ENCODE assay signal across 35 cellular contexts in genomic region chr7:84803979-84804378, GRCh38.
"Had no signal": no experiment of that assay in that cellular context is flagged by ENCODE, and none has a peak within 500 bp of the region (broad histone marks: within the 10 kb centered on the region; RNA-seq: fewer than 3 reads in every experiment).

No MANE protein-coding gene starts in this region.

- H3K4me3 Mint-ChIP-seq: activated B cell treated with CpG ODN at 0.5 μM for 24 hours; activated CD4-positive, alpha-beta memory T cell treated with anti-CD3 and anti-CD28 coated beads for 36 hours; activated CD4-positive, alpha-beta T cell treated with anti-CD3 and anti-CD28 coated beads, Interleukin-2, amount 10 ng/mL, durations not matched to agents 24 days and 14 days; activated CD8-positive, alpha-beta T cell treated with anti-CD3 and anti-CD28 coated beads for 36 hours; activated naive CD4-positive, alpha-beta T cell treated with anti-CD3 and anti-CD28 coated beads for 36 hours; activated naive CD8-positive, alpha-beta T cell treated with anti-CD3 and anti-CD28 coated beads for 36 hours; activated T-cell treated with anti-CD3 and anti-CD28 coated beads, Interleukin-2, amount 50 U/mL, for 4 hours; activated T-cell treated with anti-CD3 and anti-CD28 coated beads, Interleukin-2, amount 50 U/mL, for 72 hours; activated T-helper 1 cell treated with anti-CD3 and anti-CD28 coated beads, Interleukin-12 subunit alpha, Interleukin-12 subunit beta, Interleukin-2, Interleukin-4 antibody, amounts not matched to agents 30 ng/mL and 10 ng/mL and 1 ng/mL, durations not matched to agents 14 hours and 24 hours and 36 hours; activated T-helper 17 cell treated with anti-CD3 and anti-CD28 coated beads, Interleukin-2, amount 50 U/mL, for 72 hours; brain; central memory CD8-positive, alpha-beta T cell; T-helper 1 cell treated with Interleukin-12 subunit alpha and Interleukin-12 subunit beta and Interleukin-4 antibody, amounts not matched to agents 30 μg/mL and 1 μg/mL, for 36 hours; T-helper 2 cell treated with Interferon-gamma antibody and Interleukin-4, amounts not matched to agents 5 μg/mL and 100 μg/mL, for 36 hours had no signal

- ATAC-seq: activated CD8-positive, alpha-beta T cell treated with anti-CD3 and anti-CD28 coated beads for 36 hours; activated naive CD4-positive, alpha-beta T cell treated with anti-CD3 and anti-CD28 coated beads, Interleukin-2, amount 50 U/mL, for 72 hours; activated T-cell treated with anti-CD3 and anti-CD28 coated beads, Interleukin-2, amount 50 U/mL, for 4 hours; activated T-cell treated with anti-CD3 and anti-CD28 coated beads, Interleukin-2, amount 50 U/mL, for 72 hours; activated T-helper 17 cell treated with anti-CD3 and anti-CD28 coated beads, Interleukin-2, amount 50 U/mL, for 72 hours had no signal

- H3K9me3 ChIP-seq: adrenal gland, ascending aorta had no signal

- H3K4me1 ChIP-seq: adrenal gland had no signal

- H3K36me3 ChIP-seq: adrenal gland, ascending aorta, cardiac muscle cell had no signal

- H3K27me3 ChIP-seq: adrenal gland, ascending aorta, cardiac muscle cell had no signal

- H3K9me3 Mint-ChIP-seq: activated CD4-positive, alpha-beta T cell treated with anti-CD3 and anti-CD28 coated beads, Interleukin-2, amount 10 ng/mL, durations not matched to agents 24 days and 14 days; activated CD8-positive, alpha-beta T cell treated with anti-CD3 and anti-CD28 coated beads for 36 hours; activated naive CD8-positive, alpha-beta T cell treated with anti-CD3 and anti-CD28 coated beads for 36 hours; activated T-cell treated with anti-CD3 and anti-CD28 coated beads, Interleukin-2, amount 50 U/mL, for 4 hours; activated T-helper 1 cell treated with anti-CD3 and anti-CD28 coated beads, Interleukin-12 subunit alpha, Interleukin-12 subunit beta, Interleukin-2, Interleukin-4 antibody, amounts not matched to agents 30 ng/mL and 10 ng/mL and 1 ng/mL, durations not matched to agents 14 hours and 24 hours and 36 hours; T-helper 1 cell treated with Interleukin-12 subunit alpha and Interleukin-12 subunit beta and Interleukin-4 antibody, amounts not matched to agents 30 μg/mL and 1 μg/mL, for 36 hours; T-helper 2 cell treated with Interferon-gamma antibody and Interleukin-4, amounts not matched to agents 5 μg/mL and 100 μg/mL, for 36 hours had no signal

- H3K36me3 Mint-ChIP-seq: activated CD4-positive, alpha-beta memory T cell treated with anti-CD3 and anti-CD28 coated beads for 36 hours; activated naive CD4-positive, alpha-beta T cell treated with anti-CD3 and anti-CD28 coated beads, Interleukin-2, amount 50 U/mL, for 72 hours; activated naive CD8-positive, alpha-beta T cell treated with anti-CD3 and anti-CD28 coated beads for 36 hours; brain had no signal

- H3K27ac ChIP-seq: adrenal gland, ascending aorta, cardiac muscle cell, VCaP had no signal

- H3K27me3 Mint-ChIP-seq: activated B cell treated with CpG ODN at 0.5 μM for 24 hours; activated CD4-positive, alpha-beta memory T cell treated with anti-CD3 and anti-CD28 coated beads for 36 hours; activated CD4-positive, alpha-beta T cell treated with anti-CD3 and anti-CD28 coated beads, Interleukin-2, amount 10 ng/mL, durations not matched to agents 24 days and 14 days; activated CD8-positive, alpha-beta T cell treated with anti-CD3 and anti-CD28 coated beads for 36 hours; activated T-helper 17 cell treated with anti-CD3 and anti-CD28 coated beads, Interleukin-2, amount 50 U/mL, for 72 hours; brain; central memory CD8-positive, alpha-beta T cell had no signal

- H3K27ac Mint-ChIP-seq: activated B cell treated with CpG ODN at 0.5 μM for 24 hours; activated CD4-positive, alpha-beta memory T cell treated with anti-CD3 and anti-CD28 coated beads for 36 hours; activated CD4-positive, alpha-beta T cell treated with anti-CD3 and anti-CD28 coated beads, Interleukin-2, amount 10 ng/mL, durations not matched to agents 24 days and 14 days; activated CD8-positive, alpha-beta T cell treated with anti-CD3 and anti-CD28 coated beads for 36 hours; activated naive CD4-positive, alpha-beta T cell treated with anti-CD3 and anti-CD28 coated beads for 36 hours; activated naive CD4-positive, alpha-beta T cell treated with anti-CD3 and anti-CD28 coated beads, Interleukin-2, amount 50 U/mL, for 72 hours; activated naive CD8-positive, alpha-beta T cell treated with anti-CD3 and anti-CD28 coated beads for 36 hours; activated T-cell treated with anti-CD3 and anti-CD28 coated beads, Interleukin-2, amount 50 U/mL, for 72 hours; activated T-helper 1 cell treated with anti-CD3 and anti-CD28 coated beads, Interleukin-12 subunit alpha, Interleukin-12 subunit beta, Interleukin-2, Interleukin-4 antibody, amounts not matched to agents 30 ng/mL and 10 ng/mL and 1 ng/mL, durations not matched to agents 14 hours and 24 hours and 36 hours; activated T-helper 17 cell treated with anti-CD3 and anti-CD28 coated beads, Interleukin-2, amount 50 U/mL, for 72 hours; brain; T-helper 1 cell treated with Interleukin-12 subunit alpha and Interleukin-12 subunit beta and Interleukin-4 antibody, amounts not matched to agents 30 μg/mL and 1 μg/mL, for 36 hours; T-helper 2 cell treated with Interferon-gamma antibody and Interleukin-4, amounts not matched to agents 5 μg/mL and 100 μg/mL, for 36 hours had no signal

- DNase-seq: activated B cell treated with CpG ODN at 0.5 μM for 24 hours; activated CD4-positive, alpha-beta memory T cell treated with anti-CD3 and anti-CD28 coated beads for 36 hours; activated CD4-positive, alpha-beta T cell treated with anti-CD3 and anti-CD28 coated beads for 4 hours; activated CD4-positive, alpha-beta T cell treated with anti-CD3 and anti-CD28 coated beads, Interleukin-2, amount 10 ng/mL, durations not matched to agents 24 days and 14 days; activated CD4-positive, alpha-beta T cell treated with anti-CD3 and anti-CD28 coated beads, Interleukin-2, amount 50 U/mL, for 1 hour; activated CD4-positive, alpha-beta T cell treated with anti-CD3 and anti-CD28 coated beads, Interleukin-2, amount 50 U/mL, for 4 hours; activated CD4-positive, CD25-positive, alpha-beta regulatory T cell treated with anti-CD3 and anti-CD28 coated beads, Interleukin-2, amount 50 U/mL, for 72 hours; activated CD8-positive, alpha-beta memory T cell treated with anti-CD3 and anti-CD28 coated beads, Interleukin-2, amount 50 U/mL, for 4 hours; activated CD8-positive, alpha-beta T cell treated with anti-CD3 and anti-CD28 coated beads for 36 hours; activated gamma-delta T cell treated with Interleukin-2 at 50 U/mL for 16 hours; activated naive CD4-positive, alpha-beta T cell; activated naive CD4-positive, alpha-beta T cell treated with anti-CD3 and anti-CD28 coated beads for 36 hours; activated naive CD4-positive, alpha-beta T cell treated with anti-CD3 and anti-CD28 coated beads, Interleukin-2, amount 50 U/mL, for 16 hours; activated naive CD8-positive, alpha-beta T cell treated with anti-CD3 and anti-CD28 coated beads for 36 hours; activated T-cell treated with anti-CD3 and anti-CD28 coated beads for 4 hours; activated T-cell treated with anti-CD3 and anti-CD28 coated beads, Interleukin-2, amount 50 U/mL, for 1 hour; activated T-cell treated with anti-CD3 and anti-CD28 coated beads, Interleukin-2, amount 50 U/mL, for 4 hours; activated T-cell treated with anti-CD3 and anti-CD28 coated beads, Interleukin-2, amount 50 U/mL, for 72 hours; adrenal gland; amniotic stem cell; caudate nucleus; cerebellar nuclear complex; T-helper 1 cell; T-helper 2 cell; T-helper 9 cell had no signal

- H3K4me1 Mint-ChIP-seq: activated B cell treated with CpG ODN at 0.5 μM for 24 hours; activated CD4-positive, alpha-beta T cell treated with anti-CD3 and anti-CD28 coated beads, Interleukin-2, amount 10 ng/mL, durations not matched to agents 24 days and 14 days; activated naive CD8-positive, alpha-beta T cell treated with anti-CD3 and anti-CD28 coated beads for 36 hours; activated T-helper 17 cell treated with anti-CD3 and anti-CD28 coated beads, Interleukin-2, amount 50 U/mL, for 72 hours; brain; central memory CD8-positive, alpha-beta T cell had no signal

- H3K4me3 ChIP-seq: adrenal gland, ascending aorta, cardiac muscle cell had no signal
